ENCODE assay signal across 16 cellular contexts in the genomic region with DNA sequence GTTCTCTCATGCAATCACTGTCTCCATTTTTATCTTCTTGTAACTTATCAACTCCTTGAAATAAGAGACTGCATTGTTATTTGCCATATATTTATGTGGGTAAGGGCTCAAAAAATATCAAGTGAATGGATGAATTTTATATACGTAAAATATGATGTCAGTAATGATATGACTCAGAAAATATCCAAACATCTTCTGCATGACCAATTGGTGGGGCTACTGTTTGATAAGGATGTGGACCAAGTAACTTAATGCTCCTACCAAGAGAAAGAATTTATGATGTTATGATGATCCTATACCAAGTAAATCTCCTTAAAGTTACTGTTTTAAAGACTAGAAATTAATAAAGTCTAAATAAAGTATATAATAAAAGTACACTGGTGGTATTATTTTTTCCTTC.
DNase-seq lines count a peak whose midpoint lies in the region; ATAC-seq and TF ChIP-seq lines count a peak whose summit lies in the region.
"Had no signal": no experiment of that assay in that cellular context is flagged by ENCODE, and none has a peak within 500 bp of the region (broad histone marks: within the 10 kb centered on the region; RNA-seq: fewer than 3 reads in every experiment).

No MANE protein-coding gene starts in this region.

- H3K4me2 ChIP-seq in skeletal muscle satellite cell (ENCODE audit: low read length) = peak overlapping the region; percentile 50

- TF ChIP-seq CTCF in HFFc6 (IDR thresholded peaks at IDR 0.05) (no peak), fibroblast of mammary gland (conservative IDR thresholded peaks at IDR 0.05; ENCODE audit: control insufficient read depth, insufficient read depth, low read depth, low read length) (no peak), CD14-positive monocyte (IDR thresholded peaks at IDR 0.05) (no peak)

- DNase-seq in HFFc6 (no peak), fibroblast of mammary gland (ENCODE audit: low read depth) (peak; percentile 26), amniotic stem cell (lab: John Stamatoyannopoulos, UW) (no peak), NCI-H2196 (lab: John Stamatoyannopoulos, UW; ENCODE audit: unreplicated experiment) (no peak), CD14-positive monocyte (ENCODE audit: low spot score) (no peak)
- DNase-seq: CD4-positive, CD25-positive, alpha-beta regulatory T cell; NCI-H187; NCI-H526 treated with DMSO at 0.1 percent for 48 hours; OCI-M1 had no signal

- H3K9ac ChIP-seq in skeletal muscle satellite cell (ENCODE audit: low read depth, low read length) = peak overlapping the region; percentile 59

- no peaks in the 10 kb centered on the region for H3K9me3 ChIP-seq in skeletal muscle satellite cell (replicated peaks; ENCODE audit: low read length)
- H3K9me3 ChIP-seq: SJSA1 had no signal

- H3K36me3 Mint-ChIP-seq in HFFc6 (ENCODE audit: low read depth) (peaks cover 33% of the 10 kb centered on the region), CD14-positive monocyte (no peaks in the 10 kb centered on the region)
- H3K36me3 Mint-ChIP-seq: CD4-positive, CD25-positive, alpha-beta regulatory T cell had no signal

- peak overlapping the region; percentile 91 for H3K27ac ChIP-seq in ACC112 (ENCODE audit: low read depth, low read length)
- H3K27ac ChIP-seq: HL-60, RWPE1, SJSA1 had no signal

- H3K27me3 Mint-ChIP-seq in HFFc6 (ENCODE audit: insufficient read depth) (no peaks in the 10 kb centered on the region), CD14-positive monocyte (ENCODE audit: low read depth in 3 of 3) (peaks cover 0 to 3% (median 0%) of the 10 kb centered on the region in 3 donors)

- no peak for ATAC-seq in GM19035 (IDR thresholded peaks at IDR 0.05; ENCODE audit: unreplicated experiment)
- ATAC-seq: HCT116 had no signal

- H3K4me1 ChIP-seq in ACC112 (ENCODE audit: control insufficient read depth, insufficient read depth, low read length, unreplicated experiment) (peaks cover 76% of the 10 kb centered on the region), skeletal muscle satellite cell (ENCODE audit: control insufficient read depth, insufficient read depth, low read length) (peaks cover 75% of the 10 kb centered on the region)

- H3K4me3 ChIP-seq in ACC112 (ENCODE audit: low read depth, low read length) (no peak overlapping the region), fibroblast of mammary gland (ENCODE audit: control insufficient read depth, low read depth, low read length) (no peak overlapping the region), skeletal muscle satellite cell (ENCODE audit: low read length) (no peak overlapping the region)
- H3K4me3 ChIP-seq: SJSA1 had no signal

- H3K4me1 Mint-ChIP-seq in HFFc6 (ENCODE audit: low read depth) (peaks cover 95% of the 10 kb centered on the region), CD14-positive monocyte (no peaks in the 10 kb centered on the region)
- H3K4me1 Mint-ChIP-seq: CD4-positive, CD25-positive, alpha-beta regulatory T cell had no signal

- H3K27ac Mint-ChIP-seq in HFFc6 (peak overlapping the region; percentile 86), CD14-positive monocyte (no peak overlapping the region)

- H2AFZ ChIP-seq in ACC112 (ENCODE audit: low read length, unreplicated experiment) = no peak overlapping the region

- H3K36me3 ChIP-seq in ACC112 (ENCODE audit: insufficient read depth, low read length) (peaks cover 14% of the 10 kb centered on the region), skeletal muscle satellite cell (ENCODE audit: insufficient read depth, low read length) (peaks cover 39% of the 10 kb centered on the region)

- H3K9me3 Mint-ChIP-seq in HFFc6 (no peaks in the 10 kb centered on the region), CD14-positive monocyte (no peaks in the 10 kb centered on the region)

- H3K79me2 ChIP-seq in ACC112 (ENCODE audit: control insufficient read depth, insufficient read depth, low read length, unreplicated experiment) = peaks cover 42% of the 10 kb centered on the region

- H3K27me3 ChIP-seq in ACC112 (ENCODE audit: insufficient read depth, low read length) (no peaks in the 10 kb centered on the region), skeletal muscle satellite cell (ENCODE audit: control insufficient read depth, insufficient read depth, low read length) (no peaks in the 10 kb centered on the region)
- H3K27me3 ChIP-seq: SJSA1 had no signal

- H3K4me3 Mint-ChIP-seq in HFFc6 = peak overlapping the region; percentile 8; the same call in 1 of the 2 replicates
- no peak overlapping the region for H3K4me3 Mint-ChIP-seq in CD14-positive monocyte
- H3K4me3 Mint-ChIP-seq: CD4-positive, CD25-positive, alpha-beta regulatory T cell had no signal

- intact Hi-C loops in CD14-positive monocyte (cut with micrococcal nuclease) = no loop called here
